Comparison of ENCODE assay signal across 14 cellular contexts in the genomic region with DNA sequence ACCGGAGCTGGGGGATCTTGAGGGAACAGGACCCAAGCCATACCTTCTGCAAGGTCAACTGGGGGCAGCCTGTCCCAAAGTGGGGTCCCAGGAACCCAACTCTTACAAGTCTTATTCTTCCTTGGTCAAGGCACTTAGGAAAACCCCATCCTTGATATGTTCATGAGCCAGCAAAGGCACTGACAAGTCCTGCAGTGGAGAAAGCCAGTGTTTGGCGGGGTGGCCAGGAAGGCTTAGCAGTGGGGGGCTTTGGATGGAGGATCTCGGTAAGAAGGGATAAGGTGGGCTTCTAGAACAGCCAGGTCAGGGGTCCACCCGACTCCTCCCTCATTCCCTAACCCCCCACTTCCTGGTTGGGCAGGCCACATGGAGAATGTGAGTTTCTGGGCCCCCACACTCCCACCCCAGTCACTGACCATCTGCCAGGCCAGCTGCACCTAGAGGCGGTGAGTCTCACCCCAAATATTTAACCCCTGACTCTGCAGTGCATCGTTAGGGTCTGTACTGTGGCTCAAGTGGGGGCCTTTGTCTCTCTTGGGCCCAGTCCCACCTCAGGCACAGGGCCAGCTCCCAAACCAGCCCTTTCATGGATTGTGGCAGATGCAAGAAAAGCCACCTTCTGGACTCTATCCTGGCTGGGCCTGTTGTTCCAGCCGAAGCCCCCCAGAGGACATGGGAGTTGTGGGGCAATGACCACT. TPM values are rescaled to one million over a fixed set of nuclear protein-coding genes. Genes with fewer than 3 reads are reported as not detected.
"Had no signal": no experiment of that assay in that cellular context is flagged by ENCODE, and none has a peak within 500 bp of the region (broad histone marks: within the 10 kb centered on the region; RNA-seq: fewer than 3 reads in every experiment).

No MANE protein-coding gene starts in this region.

- H3K36me3 ChIP-seq: right atrium auricular region, transverse colon had no signal

- DNase-seq: activated CD4-positive, alpha-beta memory T cell treated with anti-CD3 and anti-CD28 coated beads, Interleukin-2, amount 10 ng/mL, durations not matched to agents 7 days and 5 days; activated naive CD4-positive, alpha-beta T cell treated with Interleukin-2 at 50 U/mL for 16 hours; caudate nucleus; effector CD4-positive, alpha-beta T cell; naive B cell; T-cell; transverse colon had no signal

- H3K27ac Mint-ChIP-seq: activated CD4-positive, alpha-beta memory T cell treated with anti-CD3 and anti-CD28 coated beads, Interleukin-2, amount 10 ng/mL, durations not matched to agents 7 days and 5 days; activated T-helper 1 cell treated with anti-CD3 and anti-CD28 coated beads, Interleukin-12 subunit alpha, Interleukin-12 subunit beta, Interleukin-2, Interleukin-4 antibody, amounts not matched to agents 30 ng/mL and 10 ng/mL and 1 ng/mL, durations not matched to agents 14 hours and 24 hours and 36 hours; stimulated activated effector memory CD8-positive, alpha-beta T cell treated with anti-CD3 and anti-CD28 coated beads, Interleukin-12 subunit alpha, Interleukin-12 subunit beta, amount 100 ng/mL, for 72 hours; T-cell had no signal

- H3K27me3 ChIP-seq: hepatocyte, right atrium auricular region, transverse colon had no signal

- H3K27me3 Mint-ChIP-seq: activated CD4-positive, alpha-beta memory T cell treated with anti-CD3 and anti-CD28 coated beads, Interleukin-2, amount 10 ng/mL, durations not matched to agents 7 days and 5 days had no signal

- H3K9me3 Mint-ChIP-seq: activated CD4-positive, alpha-beta memory T cell treated with anti-CD3 and anti-CD28 coated beads, Interleukin-2, amount 10 ng/mL, durations not matched to agents 7 days and 5 days; activated T-helper 1 cell treated with anti-CD3 and anti-CD28 coated beads, Interleukin-12 subunit alpha, Interleukin-12 subunit beta, Interleukin-2, Interleukin-4 antibody, amounts not matched to agents 30 ng/mL and 10 ng/mL and 1 ng/mL, durations not matched to agents 14 hours and 24 hours and 36 hours; mesothelial cell of epicardium; naive B cell; stimulated activated effector memory CD8-positive, alpha-beta T cell treated with anti-CD3 and anti-CD28 coated beads, Interleukin-12 subunit alpha, Interleukin-12 subunit beta, amount 100 ng/mL, for 72 hours; T-cell had no signal

- H2AFZ ChIP-seq: hepatocyte had no signal

- H3K36me3 Mint-ChIP-seq: mesothelial cell of epicardium; naive B cell; stimulated activated effector memory CD8-positive, alpha-beta T cell treated with anti-CD3 and anti-CD28 coated beads, Interleukin-12 subunit alpha, Interleukin-12 subunit beta, amount 100 ng/mL, for 72 hours; T-cell had no signal

- H3K9me3 ChIP-seq: right atrium auricular region, transverse colon had no signal

- ATAC-seq: stimulated activated effector memory CD8-positive, alpha-beta T cell treated with anti-CD3 and anti-CD28 coated beads, Interleukin-12 subunit alpha, Interleukin-12 subunit beta, amount 100 ng/mL, for 72 hours; T-cell had no signal

- H3K27ac ChIP-seq: coronary artery, hepatocyte, right atrium auricular region, transverse colon, VCaP had no signal

- H3K4me1 Mint-ChIP-seq: activated CD4-positive, alpha-beta memory T cell treated with anti-CD3 and anti-CD28 coated beads, Interleukin-2, amount 10 ng/mL, durations not matched to agents 7 days and 5 days; naive B cell; stimulated activated effector memory CD8-positive, alpha-beta T cell treated with anti-CD3 and anti-CD28 coated beads, Interleukin-12 subunit alpha, Interleukin-12 subunit beta, amount 100 ng/mL, for 72 hours; T-cell had no signal

- H3K4me3 ChIP-seq: coronary artery, hepatocyte, right atrium auricular region, transverse colon had no signal

- H3K4me1 ChIP-seq: right atrium auricular region, transverse colon had no signal

- H3K4me3 Mint-ChIP-seq: activated CD4-positive, alpha-beta memory T cell treated with anti-CD3 and anti-CD28 coated beads, Interleukin-2, amount 10 ng/mL, durations not matched to agents 7 days and 5 days; activated T-helper 1 cell treated with anti-CD3 and anti-CD28 coated beads, Interleukin-12 subunit alpha, Interleukin-12 subunit beta, Interleukin-2, Interleukin-4 antibody, amounts not matched to agents 30 ng/mL and 10 ng/mL and 1 ng/mL, durations not matched to agents 14 hours and 24 hours and 36 hours; mesothelial cell of epicardium; naive B cell; stimulated activated effector memory CD8-positive, alpha-beta T cell treated with anti-CD3 and anti-CD28 coated beads, Interleukin-12 subunit alpha, Interleukin-12 subunit beta, amount 100 ng/mL, for 72 hours; T-cell had no signal

- H3K4me2 ChIP-seq: hepatocyte had no signal

RNA-seq across cellular contexts. Expression of a gene that starts 22.3 kb away (rescaled TPM):
- total RNA-seq: activated T-helper 1 cell treated with anti-CD3 and anti-CD28 coated beads, Interleukin-12 subunit alpha, Interleukin-12 subunit beta, Interleukin-2, Interleukin-4 antibody, amounts not matched to agents 30 ng/mL and 10 ng/mL and 1 ng/mL, durations not matched to agents 14 hours and 24 hours and 36 hours had no signal

RNA-seq across cellular contexts. Expression of a gene that starts 43.5 kb away (rescaled TPM):
- total RNA-seq: activated T-helper 1 cell treated with anti-CD3 and anti-CD28 coated beads, Interleukin-12 subunit alpha, Interleukin-12 subunit beta, Interleukin-2, Interleukin-4 antibody, amounts not matched to agents 30 ng/mL and 10 ng/mL and 1 ng/mL, durations not matched to agents 14 hours and 24 hours and 36 hours had no signal
